ENCODE assay signal across 24 cellular contexts in the genomic region with DNA sequence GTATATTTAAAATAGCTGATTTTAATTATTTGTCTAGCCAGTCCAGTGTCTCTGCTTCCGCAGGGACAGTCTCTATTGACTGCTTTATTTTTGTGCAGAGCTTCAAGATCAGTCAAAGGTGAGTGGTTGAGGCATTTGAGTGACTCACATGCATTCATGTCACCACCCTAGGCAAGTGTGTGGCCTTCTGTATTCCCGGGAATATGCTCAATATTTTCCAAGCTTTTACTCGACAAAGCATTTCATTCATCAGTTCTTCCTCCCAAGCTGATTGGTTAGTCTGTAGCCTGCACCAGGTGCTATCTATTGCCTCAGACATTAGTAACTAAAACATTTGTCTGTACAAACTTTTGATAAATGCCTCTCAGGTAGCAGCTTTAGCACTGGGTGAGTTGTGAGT.
"Had no signal": no experiment of that assay in that cellular context is flagged by ENCODE, and none has a peak within 500 bp of the region (broad histone marks: within the 10 kb centered on the region; RNA-seq: fewer than 3 reads in every experiment).

No MANE protein-coding gene starts in this region.

- ATAC-seq: activated CD4-positive, alpha-beta T cell treated with anti-CD3 and anti-CD28 coated beads for 36 hours; activated CD8-positive, alpha-beta memory T cell treated with anti-CD3 and anti-CD28 coated beads, Interleukin-2, amount 10 ng/mL, durations not matched to agents 7 days and 5 days; activated CD8-positive, alpha-beta T cell treated with anti-CD3 and anti-CD28 coated beads, Interleukin-2, amount 10 ng/mL, durations not matched to agents 7 days and 5 days; activated naive CD4-positive, alpha-beta T cell treated with anti-CD3 and anti-CD28 coated beads, Interleukin-2, amount 50 U/mL, for 72 hours; esophagus mucosa; heart left ventricle had no signal

- DNase-seq: activated CD4-positive, alpha-beta memory T cell treated with anti-CD3 and anti-CD28 coated beads for 36 hours; activated CD4-positive, alpha-beta T cell treated with anti-CD3 and anti-CD28 coated beads for 36 hours; activated CD4-positive, alpha-beta T cell treated with anti-CD3 and anti-CD28 coated beads, Interleukin-2, amount 10 ng/mL, durations not matched to agents 24 days and 14 days; activated CD4-positive, CD25-positive, alpha-beta regulatory T cell; activated CD4-positive, CD25-positive, alpha-beta regulatory T cell treated with anti-CD3 and anti-CD28 coated beads, Interleukin-2, amount 50 U/mL, for 72 hours; activated CD8-positive, alpha-beta memory T cell treated with anti-CD3 and anti-CD28 coated beads, Interleukin-2, amount 10 ng/mL, durations not matched to agents 7 days and 5 days; activated CD8-positive, alpha-beta memory T cell treated with anti-CD3 and anti-CD28 coated beads, Interleukin-2, amount 50 U/mL, for 4 hours; activated CD8-positive, alpha-beta T cell treated with anti-CD3 and anti-CD28 coated beads, Interleukin-2, amount 10 ng/mL, durations not matched to agents 7 days and 5 days; activated effector memory CD4-positive, alpha-beta T cell treated with anti-CD3 and anti-CD28 coated beads, Interleukin-2, amount 50 U/mL, for 16 hours; activated naive CD4-positive, alpha-beta T cell; activated naive CD4-positive, alpha-beta T cell treated with anti-CD3 and anti-CD28 coated beads, Interleukin-2, amount 10 ng/mL, durations not matched to agents 7 days and 5 days; activated naive CD8-positive, alpha-beta T cell treated with anti-CD3 and anti-CD28 coated beads, Interleukin-2, amount 10 ng/mL, durations not matched to agents 7 days and 5 days; activated T-cell treated with anti-CD3 and anti-CD28 coated beads, Interleukin-2, amount 50 U/mL, for 1 hour; activated T-cell treated with anti-CD3 and anti-CD28 coated beads, Interleukin-2, amount 50 U/mL, for 48 hours; brain microvascular endothelial cell; dorsolateral prefrontal cortex; effector memory CD4-positive, alpha-beta T cell; endodermal cell; foreskin fibroblast; glutamatergic neuron; heart left ventricle; T-helper 2 cell had no signal
